In the genomic region with DNA sequence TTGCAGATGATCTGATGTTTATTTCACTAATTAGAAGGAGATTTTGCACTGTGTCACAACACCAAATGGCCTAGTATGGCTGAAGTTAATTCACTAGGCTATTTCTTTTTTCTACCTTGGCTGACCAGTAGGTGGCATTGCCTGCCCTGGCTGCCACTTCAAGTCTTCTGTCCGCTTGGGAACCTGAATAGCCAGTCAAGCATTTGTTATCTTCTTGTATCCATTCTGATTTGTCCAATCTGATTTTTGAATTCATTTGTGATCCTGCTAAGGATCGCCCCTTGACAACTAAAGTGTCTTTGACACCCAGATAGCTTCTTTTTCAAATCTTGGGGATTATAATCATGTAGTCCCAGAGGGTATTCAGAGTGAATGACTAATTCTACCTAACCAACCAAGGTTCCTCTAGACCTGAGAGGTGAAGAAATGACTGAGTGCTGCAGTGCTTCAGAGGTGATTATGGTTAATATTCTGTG, we compare ENCODE assay signal across 8 cellular contexts.
DNase-seq lines count a peak whose midpoint lies in the region; ATAC-seq, FAIRE-seq and TF ChIP-seq lines count a peak whose summit lies in the region.

No MANE protein-coding gene starts in this region.

- POLR2A ChIA-PET in CD8-positive, alpha-beta T cell (lab: Charles Lee): no interaction called here

- no peak overlapping the region for H3K4me3 ChIP-seq in CD8-positive, alpha-beta T cell (ENCODE audit: low read depth, low read length)

- intact Hi-C loops in CD8-positive, alpha-beta T cell (cut with DNase I, micrococcal nuclease): loop anchor here in 1 of 2 experiments (1.0 to 5.0 kb wide), 2 partner anchors 472 to 531 kb away; no protein-coding TSS in a partner anchor

- CTCF ChIA-PET in CD8-positive, alpha-beta T cell (lab: Charles Lee): interaction anchor here (0.6 to 1.9 kb wide), 7 partner anchors 14 to 720 kb away, joined by 3 to 7 read pairs (median 5); no protein-coding TSS in a partner anchor

- peaks cover 10% of the 10 kb centered on the region for H3K4me1 ChIP-seq in CD8-positive, alpha-beta T cell (ENCODE audit: insufficient read depth, low read length)

- FAIRE-seq in TTC549 (lab: Jason Lieb, UNC) (peak; percentile 75), urothelium cell line (lab: Jason Lieb, UNC) (no peak)

- no peaks in the 10 kb centered on the region for H3K27me3 ChIP-seq in CD8-positive, alpha-beta T cell (ENCODE audit: insufficient read depth, low read length)

- H3K27ac Mint-ChIP-seq in CD8-positive, alpha-beta T cell: no peak overlapping the region

- H3K9me3 ChIP-seq in CD8-positive, alpha-beta T cell (ENCODE audit: low read length): no peaks in the 10 kb centered on the region

- TF ChIP-seq CTCF in CD8-positive, alpha-beta T cell (IDR thresholded peaks at IDR 0.05): peak; percentile 63

- no peaks in the 10 kb centered on the region for H3K36me3 Mint-ChIP-seq in CD8-positive, alpha-beta T cell

- no peaks in the 10 kb centered on the region for H3K36me3 ChIP-seq in CD8-positive, alpha-beta T cell (ENCODE audit: insufficient read depth, low read length)

- H3K9me3 Mint-ChIP-seq in CD8-positive, alpha-beta T cell: no peaks in the 10 kb centered on the region

- H3K27ac ChIP-seq in CD8-positive, alpha-beta T cell (ENCODE audit: low read depth, low read length): no peak overlapping the region
- no peak overlapping the region for H3K27ac ChIP-seq in epithelial cell of prostate

- H3K4me3 Mint-ChIP-seq in CD8-positive, alpha-beta T cell: no peak overlapping the region

- peaks cover 16% of the 10 kb centered on the region for H3K27me3 Mint-ChIP-seq in CD8-positive, alpha-beta T cell (ENCODE audit: low read depth)

- peak; percentile 40 for ATAC-seq in CD8-positive, alpha-beta T cell
- peak; percentile 79 for ATAC-seq in GM18867 (IDR thresholded peaks at IDR 0.05; ENCODE audit: unreplicated experiment)
- peak; percentile 64 for ATAC-seq in HG02973 (IDR thresholded peaks at IDR 0.05; ENCODE audit: unreplicated experiment)

- peaks cover 19% of the 10 kb centered on the region for H3K4me1 Mint-ChIP-seq in CD8-positive, alpha-beta T cell (ENCODE audit: low read depth)

- DNase-seq in CD8-positive, alpha-beta T cell: peak in 3 of 7 experiments; percentile 7 to 34 (median 18)
- DNase-seq in NCI-H146 treated with DMSO at 0.1 percent for 48 hours (lab: John Stamatoyannopoulos, UW; ENCODE audit: unreplicated experiment) (peak; percentile 22), epithelial cell of prostate (ENCODE audit: low read depth, low spot score) (peak; percentile 34), mucosa of gallbladder (ENCODE audit: low spot score) (peak; percentile 61), urothelium cell line (ENCODE audit: low spot score) (peak; percentile 61)
